Comparison of ENCODE assay signal across 8 cellular contexts in the genomic region with DNA sequence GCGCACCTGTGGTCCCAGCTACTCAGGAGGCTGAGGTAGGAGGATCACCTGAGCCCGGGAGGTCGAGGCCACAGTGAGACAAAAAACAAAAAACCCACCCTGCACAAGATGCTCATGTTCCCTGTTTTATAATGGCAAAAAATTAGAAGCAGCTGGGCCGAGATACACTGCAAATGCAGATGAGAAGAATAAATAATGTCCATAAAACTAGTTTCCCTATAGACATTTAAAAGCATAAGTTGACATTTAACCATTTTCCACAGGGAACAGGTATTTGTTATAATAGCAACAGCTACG. TPM values are rescaled to one million over a fixed set of nuclear protein-coding genes. Genes with fewer than 3 reads are reported as not detected.
A peak's percentile ranks its signal among the peaks of the same experiment; 100 is the strongest.
DNase-seq lines count a peak whose midpoint lies in the region; ATAC-seq and TF ChIP-seq lines count a peak whose summit lies in the region.

No MANE protein-coding gene starts in this region.

- H3K9ac ChIP-seq in SU-DHL-6 (ENCODE audit: low read length) = peak overlapping the region; percentile 74
- peak overlapping the region; percentile 90 for H3K9ac ChIP-seq in skeletal muscle satellite cell (ENCODE audit: low read depth, low read length)

- no peaks in the 10 kb centered on the region for H3F3A ChIP-seq in SU-DHL-6 (ENCODE audit: insufficient read depth)

- H3K79me2 ChIP-seq in SU-DHL-6 (ENCODE audit: insufficient read depth, low read length) = peaks cover 42% of the 10 kb centered on the region

- H3K36me3 ChIP-seq in SU-DHL-6 (ENCODE audit: low read length) (no peaks in the 10 kb centered on the region), skeletal muscle satellite cell (ENCODE audit: insufficient read depth, low read length) (no peaks in the 10 kb centered on the region)

- H3K9me3 ChIP-seq in SU-DHL-6 (ENCODE audit: insufficient read depth, low read length) (no peaks in the 10 kb centered on the region), skeletal muscle satellite cell (replicated peaks; ENCODE audit: low read length) (no peaks in the 10 kb centered on the region)

- H3K4me2 ChIP-seq in SU-DHL-6 (ENCODE audit: low read depth, low read length, poor library complexity, severe bottlenecking) (peak overlapping the region; percentile 64), skeletal muscle satellite cell (ENCODE audit: low read length) (peak overlapping the region; percentile 78)

- DNase-seq in fibroblast of the aortic adventitia (ENCODE audit: low read depth) = no peak
- no peak for DNase-seq in stimulated activated CD4-positive, alpha-beta T cell treated with anti-CD3 and anti-CD28 coated beads, Interleukin-4, amount 100 ng/mL, for 24 hours
- DNase-seq in SKM-1 (lab: John Stamatoyannopoulos, UW; ENCODE audit: unreplicated experiment) = no peak
- DNase-seq in HuH-7 (ENCODE audit: low spot score) = no peak

- H3K4me3 ChIP-seq in SU-DHL-6 (ENCODE audit: insufficient read depth, low read length, poor library complexity, severe bottlenecking) (peak overlapping the region; percentile 72), fibroblast of the aortic adventitia (ENCODE audit: low read depth, low read length) (peak overlapping the region; percentile 89), skeletal muscle satellite cell (ENCODE audit: low read length) (peak overlapping the region; percentile 85)

- TF ChIP-seq CTCF in SU-DHL-6 (IDR thresholded peaks at IDR 0.05; ENCODE audit: insufficient read depth, low read length, poor library complexity, severe bottlenecking) (no peak), fibroblast of the aortic adventitia (IDR thresholded peaks at IDR 0.05; ENCODE audit: insufficient read depth, low read length) (no peak)

- ATAC-seq in GM21381 (IDR thresholded peaks at IDR 0.05; ENCODE audit: unreplicated experiment) = peak; percentile 2
- no peak for ATAC-seq in HG02938 (IDR thresholded peaks at IDR 0.05; ENCODE audit: unreplicated experiment)

- no peak overlapping the region for H3K27ac ChIP-seq in SU-DHL-6 (ENCODE audit: low read depth, low read length)

- no peaks in the 10 kb centered on the region for H3K27me3 ChIP-seq in SU-DHL-6 (ENCODE audit: low read length)
- H3K27me3 ChIP-seq in skeletal muscle satellite cell (ENCODE audit: control insufficient read depth, insufficient read depth, low read length) = no peaks in the 10 kb centered on the region

- H3K9me2 ChIP-seq in SU-DHL-6 (replicated peaks; ENCODE audit: insufficient read depth, low read length) = no peaks in the 10 kb centered on the region

- peak overlapping the region; percentile 99 for H2AFZ ChIP-seq in SU-DHL-6 (ENCODE audit: low read depth, low read length, severe bottlenecking)

- peaks cover 13% of the 10 kb centered on the region for H3K4me1 ChIP-seq in skeletal muscle satellite cell (ENCODE audit: control insufficient read depth, insufficient read depth, low read length)

- no peaks in the 10 kb centered on the region; the same call in 1 of the 2 replicates for H4K20me1 ChIP-seq in SU-DHL-6 (ENCODE audit: low read depth, low read length)

RNA-seq across cellular contexts. Expression of a gene that starts 0.5 kb away (rescaled TPM):
- 42.0 and 47.7 TPM in 2 replicates for total RNA-seq in fibroblast of the aortic adventitia (ENCODE audit: low replicate concordance)
- 60.1 and 63.9 TPM in 2 replicates for total RNA-seq in skeletal muscle satellite cell (2012; rRNA removed)

RNA-seq across cellular contexts. Expression of a gene that starts 37.2 kb away (rescaled TPM):
- total RNA-seq in fibroblast of the aortic adventitia (ENCODE audit: low replicate concordance) = 18.3 and 28.7 TPM in 2 replicates
- 18.0 and 26.4 TPM in 2 replicates for total RNA-seq in skeletal muscle satellite cell (2012; rRNA removed)
